ENCODE assay signal across 9 cellular contexts in genomic region chr10:129057856-129058663, GRCh38.
DNase-seq lines count a peak whose midpoint lies in the region; ATAC-seq and TF ChIP-seq lines count a peak whose summit lies in the region.
"Had no signal": no experiment of that assay in that cellular context is flagged by ENCODE, and none has a peak within 500 bp of the region (broad histone marks: within the 10 kb centered on the region; RNA-seq: fewer than 3 reads in every experiment).

No MANE protein-coding gene starts in this region.

- DNase-seq in RPMI8226 (peak; percentile 84), islet precursor cell (peak; percentile 41), MCF 10A (ENCODE audit: unreplicated experiment) (no peak), A172 (ENCODE audit: low spot score) (no peak), G401 (ENCODE audit: low spot score) (no peak), H7 (no peak)

- in situ Hi-C loops in G401 (cut with HindIII; ENCODE audit: low sequenced_read_pairs), result no loop called here

- H3K9me3 Mint-ChIP-seq in MCF 10A (ENCODE audit: unreplicated experiment), result no peaks in the 10 kb centered on the region

- H3K27ac Mint-ChIP-seq in MCF 10A (ENCODE audit: low read depth, unreplicated experiment), result no peak overlapping the region

- no peak overlapping the region for H3K4me3 ChIP-seq in H7 (ENCODE audit: insufficient read depth, low read depth, low read length)
- H3K4me3 ChIP-seq: skin epidermis had no signal

- H3K27me3 Mint-ChIP-seq in MCF 10A (ENCODE audit: insufficient read depth, unreplicated experiment), result no peaks in the 10 kb centered on the region

- POLR2A ChIA-PET in MCF 10A (lab: Yijun Ruan, JAX), result no interaction called here

- intact Hi-C loops in MCF 10A (cut with micrococcal nuclease), result no loop called here

- ATAC-seq in GM18508 (IDR thresholded peaks at IDR 0.05; ENCODE audit: insufficient read depth, unreplicated experiment), result peak; percentile 77
- ATAC-seq in HG02571 (IDR thresholded peaks at IDR 0.05; ENCODE audit: unreplicated experiment), result peak; percentile 85

- no peak for TF ChIP-seq CTCF in MCF 10A (IDR thresholded peaks at IDR 0.05; ENCODE audit: unreplicated experiment)

- BruUV-seq in MCF 10A (replicated peaks; lab: Mats Ljungman, UMichigan), result no TSS peak

- H3K27me3 ChIP-seq in H7 (ENCODE audit: control insufficient read depth, insufficient read depth, low read length), result no peaks in the 10 kb centered on the region

- no peak overlapping the region for H3K4me3 Mint-ChIP-seq in MCF 10A (ENCODE audit: unreplicated experiment)

- CTCF ChIA-PET in MCF 10A (lab: Yijun Ruan, JAX), result no interaction called here

- H3K36me3 Mint-ChIP-seq in MCF 10A (ENCODE audit: insufficient read depth, unreplicated experiment), result no peaks in the 10 kb centered on the region

- no peaks in the 10 kb centered on the region for H3K36me3 ChIP-seq in H7 (replicated peaks; ENCODE audit: control insufficient read depth, insufficient read depth, low read length)

- no peaks in the 10 kb centered on the region for H3K4me1 Mint-ChIP-seq in MCF 10A (ENCODE audit: insufficient read depth, unreplicated experiment)

Comparison
In these comparisons a context has a peak if more than half of its experiments do, and no peak if none do; other contexts are left out.
1. DNase-seq: peak in RPMI8226 (single experiment) and islet precursor cell (single experiment); none in MCF 10A (single experiment), A172 (single experiment), G401 (single experiment) and H7 (single experiment).